ENCODE assay signal across 1 cellular context in the genomic region with DNA sequence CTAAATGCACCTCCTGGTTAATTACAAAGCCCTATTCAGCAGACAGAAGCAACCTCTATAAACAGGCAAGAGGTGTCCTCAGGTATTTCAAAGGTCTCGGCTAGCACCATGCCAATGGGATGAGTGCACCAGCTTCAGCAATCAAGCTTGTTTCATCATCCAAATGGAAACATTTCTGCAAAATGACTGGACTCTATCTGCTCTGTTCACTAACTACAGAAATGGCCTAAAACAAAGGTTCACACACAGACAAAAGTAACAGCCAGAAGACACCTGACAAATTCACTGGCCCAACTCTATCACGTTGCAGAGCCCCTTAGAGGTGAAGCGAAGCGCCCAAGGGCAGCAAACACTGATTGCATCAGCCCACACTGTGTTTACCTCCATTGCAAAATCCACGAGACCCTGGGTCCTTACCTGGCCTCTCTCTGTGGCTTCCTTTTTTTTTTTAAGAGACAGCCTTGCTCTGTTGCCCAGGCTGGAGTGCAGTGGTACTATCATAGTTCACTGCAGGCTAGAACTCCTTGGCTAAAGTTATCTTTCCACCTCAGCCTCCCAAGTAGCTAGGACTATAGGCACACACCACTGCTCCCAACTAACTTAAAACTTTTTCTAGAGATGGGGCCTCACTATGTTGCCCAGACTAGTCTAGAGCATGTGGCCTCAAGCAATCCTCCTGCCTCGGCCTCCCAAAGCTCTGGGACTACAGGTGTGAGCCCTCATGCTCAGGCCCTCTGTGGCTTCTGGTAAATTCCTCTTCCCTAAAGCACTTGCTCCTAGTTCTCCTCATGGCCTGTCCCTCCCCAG.
TF ChIP-seq lines count a peak whose summit lies in the region.

No MANE protein-coding gene starts in this region.

TF ChIP-seq in HepG2, 621 proteins besides CTCF, POLR2A, EP300 and RAD21 (continued from another document and continues in another):
- TF ChIP-seq, protein P1, sequence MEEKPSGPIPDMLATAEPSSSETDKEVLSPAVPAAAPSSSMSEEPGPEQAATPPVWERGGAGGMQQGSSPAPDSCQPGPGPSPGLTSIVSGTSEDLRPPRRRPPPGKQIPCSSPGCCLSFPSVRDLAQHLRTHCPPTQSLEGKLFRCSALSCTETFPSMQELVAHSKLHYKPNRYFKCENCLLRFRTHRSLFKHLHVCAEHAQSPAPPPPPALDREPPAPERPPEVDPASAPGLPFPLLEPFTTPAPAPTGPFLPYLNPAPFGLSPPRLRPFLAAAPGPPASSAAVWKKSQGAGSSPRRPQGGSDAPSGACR (CRISPR knock-in tag; IDR thresholded peaks at IDR 0.05), result peak; percentile 80; the same call in 1 of the 2 replicates
- TF ChIP-seq, protein P2, sequence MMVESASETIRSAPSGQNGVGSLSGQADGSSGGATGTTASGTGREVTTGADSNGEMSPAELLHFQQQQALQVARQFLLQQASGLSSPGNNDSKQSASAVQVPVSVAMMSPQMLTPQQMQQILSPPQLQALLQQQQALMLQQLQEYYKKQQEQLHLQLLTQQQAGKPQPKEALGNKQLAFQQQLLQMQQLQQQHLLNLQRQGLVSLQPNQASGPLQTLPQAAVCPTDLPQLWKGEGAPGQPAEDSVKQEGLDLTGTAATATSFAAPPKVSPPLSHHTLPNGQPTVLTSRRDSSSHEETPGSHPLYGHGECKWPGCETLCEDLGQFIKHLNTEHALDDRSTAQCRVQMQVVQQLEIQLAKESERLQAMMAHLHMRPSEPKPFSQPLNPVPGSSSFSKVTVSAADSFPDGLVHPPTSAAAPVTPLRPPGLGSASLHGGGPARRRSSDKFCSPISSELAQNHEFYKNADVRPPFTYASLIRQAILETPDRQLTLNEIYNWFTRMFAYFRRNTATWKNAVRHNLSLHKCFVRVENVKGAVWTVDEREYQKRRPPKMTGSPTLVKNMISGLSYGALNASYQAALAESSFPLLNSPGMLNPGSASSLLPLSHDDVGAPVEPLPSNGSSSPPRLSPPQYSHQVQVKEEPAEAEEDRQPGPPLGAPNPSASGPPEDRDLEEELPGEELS (CRISPR knock-in tag; IDR thresholded peaks at IDR 0.05), result peak; percentile 96
- TF ChIP-seq PCBP1 (IDR thresholded peaks at IDR 0.05; ENCODE audit: borderline replicate concordance, low read depth, low read length) (no peak), RNF2 (conservative IDR thresholded peaks at IDR 0.05; ENCODE audit: low read depth) (no peak), ZNF350 (CRISPR knock-in tag; IDR thresholded peaks at IDR 0.05; ENCODE audit: borderline replicate concordance, low read depth) (peak; percentile 83; the same call in 1 of the 2 replicates), AKAP8 (CRISPR knock-in tag; IDR thresholded peaks at IDR 0.05) (0 out of 2 replicates have a peak, but pooled peaks have one; percentile 40), NFKB2 (CRISPR knock-in tag; IDR thresholded peaks at IDR 0.05; ENCODE audit: borderline replicate concordance) (no peak), HES4 (CRISPR knock-in tag; IDR thresholded peaks at IDR 0.05; ENCODE audit: borderline replicate concordance) (0 out of 2 replicates have a peak, but pooled peaks have one; percentile 26), ZNF496 (CRISPR knock-in tag; IDR thresholded peaks at IDR 0.05; ENCODE audit: insufficient replicate concordance) (no peak), ATF7 (IDR thresholded peaks at IDR 0.05) (peak; percentile 36; the same call in 1 of the 2 replicates), ATF7 (CRISPR knock-in tag; IDR thresholded peaks at IDR 0.05) (peak; percentile 82; the same call in 1 of the 2 replicates), JARID2 (CRISPR knock-in tag; IDR thresholded peaks at IDR 0.05; ENCODE audit: insufficient replicate concordance) (no peak), TBX3 (IDR thresholded peaks at IDR 0.05; ENCODE audit: borderline replicate concordance) (peak; percentile 54; the same call in 1 of the 2 replicates), ZNF660 (CRISPR knock-in tag; IDR thresholded peaks at IDR 0.05; ENCODE audit: borderline replicate concordance, low read depth) (no peak), FOXP1 (IDR thresholded peaks at IDR 0.05) (peak; percentile 76), FOXP1 (CRISPR knock-in tag; IDR thresholded peaks at IDR 0.05) (peak; percentile 97), JUN (CRISPR knock-in tag; IDR thresholded peaks at IDR 0.05) (0 out of 2 replicates have a peak, but pooled peaks have one; percentile 22), HMGA1 (CRISPR knock-in tag; conservative IDR thresholded peaks at IDR 0.05) (no peak), ATF7-NPFF (CRISPR knock-in tag; IDR thresholded peaks at IDR 0.05; ENCODE audit: low read depth) (no peak), ZFAT (CRISPR knock-in tag; conservative IDR thresholded peaks at IDR 0.05) (no peak), ZNF451 (CRISPR knock-in tag; IDR thresholded peaks at IDR 0.05) (no peak), MBNL3 (CRISPR knock-in tag; conservative IDR thresholded peaks at IDR 0.05) (no peak), SP5 (CRISPR knock-in tag; IDR thresholded peaks at IDR 0.05; ENCODE audit: borderline replicate concordance, low read depth) (peak; percentile 69), ZSCAN31 (CRISPR knock-in tag; IDR thresholded peaks at IDR 0.05; ENCODE audit: low read depth) (no peak; the same call in 1 of the 2 replicates), RCOR2 (CRISPR knock-in tag; IDR thresholded peaks at IDR 0.05) (peak; percentile 92)
- TF ChIP-seq, protein P3, sequence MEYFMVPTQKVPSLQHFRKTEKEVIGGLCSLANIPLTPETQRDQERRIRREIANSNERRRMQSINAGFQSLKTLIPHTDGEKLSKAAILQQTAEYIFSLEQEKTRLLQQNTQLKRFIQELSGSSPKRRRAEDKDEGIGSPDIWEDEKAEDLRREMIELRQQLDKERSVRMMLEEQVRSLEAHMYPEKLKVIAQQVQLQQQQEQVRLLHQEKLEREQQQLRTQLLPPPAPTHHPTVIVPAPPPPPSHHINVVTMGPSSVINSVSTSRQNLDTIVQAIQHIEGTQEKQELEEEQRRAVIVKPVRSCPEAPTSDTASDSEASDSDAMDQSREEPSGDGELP (IDR thresholded peaks at IDR 0.05; ENCODE audit: borderline replicate concordance, low read depth), result peak; percentile 63; the same call in 1 of the 2 replicates
- TF ChIP-seq, protein P4, sequence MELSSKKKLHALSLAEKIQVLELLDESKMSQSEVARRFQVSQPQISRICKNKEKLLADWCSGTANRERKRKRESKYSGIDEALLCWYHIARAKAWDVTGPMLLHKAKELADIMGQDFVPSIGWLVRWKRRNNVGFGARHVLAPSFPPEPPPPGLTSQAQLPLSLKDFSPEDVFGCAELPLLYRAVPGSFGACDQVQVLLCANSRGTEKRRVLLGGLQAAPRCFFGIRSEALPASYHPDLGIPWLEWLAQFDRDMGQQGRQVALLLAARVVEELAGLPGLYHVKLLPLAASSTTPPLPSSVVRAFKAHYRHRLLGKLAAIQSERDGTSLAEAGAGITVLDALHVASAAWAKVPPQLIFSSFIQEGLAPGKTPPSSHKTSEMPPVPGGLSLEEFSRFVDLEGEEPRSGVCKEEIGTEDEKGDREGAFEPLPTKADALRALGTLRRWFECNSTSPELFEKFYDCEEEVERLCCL (CRISPR knock-in tag; IDR thresholded peaks at IDR 0.05; ENCODE audit: borderline replicate concordance), result no peak
- TF ChIP-seq, protein P5, sequence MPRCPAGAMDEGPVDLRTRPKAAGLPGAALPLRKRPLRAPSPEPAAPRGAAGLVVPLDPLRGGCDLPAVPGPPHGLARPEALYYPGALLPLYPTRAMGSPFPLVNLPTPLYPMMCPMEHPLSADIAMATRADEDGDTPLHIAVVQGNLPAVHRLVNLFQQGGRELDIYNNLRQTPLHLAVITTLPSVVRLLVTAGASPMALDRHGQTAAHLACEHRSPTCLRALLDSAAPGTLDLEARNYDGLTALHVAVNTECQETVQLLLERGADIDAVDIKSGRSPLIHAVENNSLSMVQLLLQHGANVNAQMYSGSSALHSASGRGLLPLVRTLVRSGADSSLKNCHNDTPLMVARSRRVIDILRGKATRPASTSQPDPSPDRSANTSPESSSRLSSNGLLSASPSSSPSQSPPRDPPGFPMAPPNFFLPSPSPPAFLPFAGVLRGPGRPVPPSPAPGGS (CRISPR knock-in tag; IDR thresholded peaks at IDR 0.05), result 0 out of 2 replicates have a peak, but pooled peaks have one; percentile 55
- TF ChIP-seq, protein P6, sequence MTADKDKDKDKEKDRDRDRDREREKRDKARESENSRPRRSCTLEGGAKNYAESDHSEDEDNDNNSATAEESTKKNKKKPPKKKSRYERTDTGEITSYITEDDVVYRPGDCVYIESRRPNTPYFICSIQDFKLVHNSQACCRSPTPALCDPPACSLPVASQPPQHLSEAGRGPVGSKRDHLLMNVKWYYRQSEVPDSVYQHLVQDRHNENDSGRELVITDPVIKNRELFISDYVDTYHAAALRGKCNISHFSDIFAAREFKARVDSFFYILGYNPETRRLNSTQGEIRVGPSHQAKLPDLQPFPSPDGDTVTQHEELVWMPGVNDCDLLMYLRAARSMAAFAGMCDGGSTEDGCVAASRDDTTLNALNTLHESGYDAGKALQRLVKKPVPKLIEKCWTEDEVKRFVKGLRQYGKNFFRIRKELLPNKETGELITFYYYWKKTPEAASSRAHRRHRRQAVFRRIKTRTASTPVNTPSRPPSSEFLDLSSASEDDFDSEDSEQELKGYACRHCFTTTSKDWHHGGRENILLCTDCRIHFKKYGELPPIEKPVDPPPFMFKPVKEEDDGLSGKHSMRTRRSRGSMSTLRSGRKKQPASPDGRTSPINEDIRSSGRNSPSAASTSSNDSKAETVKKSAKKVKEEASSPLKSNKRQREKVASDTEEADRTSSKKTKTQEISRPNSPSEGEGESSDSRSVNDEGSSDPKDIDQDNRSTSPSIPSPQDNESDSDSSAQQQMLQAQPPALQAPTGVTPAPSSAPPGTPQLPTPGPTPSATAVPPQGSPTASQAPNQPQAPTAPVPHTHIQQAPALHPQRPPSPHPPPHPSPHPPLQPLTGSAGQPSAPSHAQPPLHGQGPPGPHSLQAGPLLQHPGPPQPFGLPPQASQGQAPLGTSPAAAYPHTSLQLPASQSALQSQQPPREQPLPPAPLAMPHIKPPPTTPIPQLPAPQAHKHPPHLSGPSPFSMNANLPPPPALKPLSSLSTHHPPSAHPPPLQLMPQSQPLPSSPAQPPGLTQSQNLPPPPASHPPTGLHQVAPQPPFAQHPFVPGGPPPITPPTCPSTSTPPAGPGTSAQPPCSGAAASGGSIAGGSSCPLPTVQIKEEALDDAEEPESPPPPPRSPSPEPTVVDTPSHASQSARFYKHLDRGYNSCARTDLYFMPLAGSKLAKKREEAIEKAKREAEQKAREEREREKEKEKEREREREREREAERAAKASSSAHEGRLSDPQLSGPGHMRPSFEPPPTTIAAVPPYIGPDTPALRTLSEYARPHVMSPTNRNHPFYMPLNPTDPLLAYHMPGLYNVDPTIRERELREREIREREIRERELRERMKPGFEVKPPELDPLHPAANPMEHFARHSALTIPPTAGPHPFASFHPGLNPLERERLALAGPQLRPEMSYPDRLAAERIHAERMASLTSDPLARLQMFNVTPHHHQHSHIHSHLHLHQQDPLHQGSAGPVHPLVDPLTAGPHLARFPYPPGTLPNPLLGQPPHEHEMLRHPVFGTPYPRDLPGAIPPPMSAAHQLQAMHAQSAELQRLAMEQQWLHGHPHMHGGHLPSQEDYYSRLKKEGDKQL (CRISPR knock-in tag; IDR thresholded peaks at IDR 0.05; ENCODE audit: low read depth), result peak; percentile 85
- TF ChIP-seq, protein P7, sequence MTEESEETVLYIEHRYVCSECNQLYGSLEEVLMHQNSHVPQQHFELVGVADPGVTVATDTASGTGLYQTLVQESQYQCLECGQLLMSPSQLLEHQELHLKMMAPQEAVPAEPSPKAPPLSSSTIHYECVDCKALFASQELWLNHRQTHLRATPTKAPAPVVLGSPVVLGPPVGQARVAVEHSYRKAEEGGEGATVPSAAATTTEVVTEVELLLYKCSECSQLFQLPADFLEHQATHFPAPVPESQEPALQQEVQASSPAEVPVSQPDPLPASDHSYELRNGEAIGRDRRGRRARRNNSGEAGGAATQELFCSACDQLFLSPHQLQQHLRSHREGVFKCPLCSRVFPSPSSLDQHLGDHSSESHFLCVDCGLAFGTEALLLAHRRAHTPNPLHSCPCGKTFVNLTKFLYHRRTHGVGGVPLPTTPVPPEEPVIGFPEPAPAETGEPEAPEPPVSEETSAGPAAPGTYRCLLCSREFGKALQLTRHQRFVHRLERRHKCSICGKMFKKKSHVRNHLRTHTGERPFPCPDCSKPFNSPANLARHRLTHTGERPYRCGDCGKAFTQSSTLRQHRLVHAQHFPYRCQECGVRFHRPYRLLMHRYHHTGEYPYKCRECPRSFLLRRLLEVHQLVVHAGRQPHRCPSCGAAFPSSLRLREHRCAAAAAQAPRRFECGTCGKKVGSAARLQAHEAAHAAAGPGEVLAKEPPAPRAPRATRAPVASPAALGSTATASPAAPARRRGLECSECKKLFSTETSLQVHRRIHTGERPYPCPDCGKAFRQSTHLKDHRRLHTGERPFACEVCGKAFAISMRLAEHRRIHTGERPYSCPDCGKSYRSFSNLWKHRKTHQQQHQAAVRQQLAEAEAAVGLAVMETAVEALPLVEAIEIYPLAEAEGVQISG (CRISPR knock-in tag; IDR thresholded peaks at IDR 0.05), result peak; percentile 91
- TF ChIP-seq, protein P8, sequence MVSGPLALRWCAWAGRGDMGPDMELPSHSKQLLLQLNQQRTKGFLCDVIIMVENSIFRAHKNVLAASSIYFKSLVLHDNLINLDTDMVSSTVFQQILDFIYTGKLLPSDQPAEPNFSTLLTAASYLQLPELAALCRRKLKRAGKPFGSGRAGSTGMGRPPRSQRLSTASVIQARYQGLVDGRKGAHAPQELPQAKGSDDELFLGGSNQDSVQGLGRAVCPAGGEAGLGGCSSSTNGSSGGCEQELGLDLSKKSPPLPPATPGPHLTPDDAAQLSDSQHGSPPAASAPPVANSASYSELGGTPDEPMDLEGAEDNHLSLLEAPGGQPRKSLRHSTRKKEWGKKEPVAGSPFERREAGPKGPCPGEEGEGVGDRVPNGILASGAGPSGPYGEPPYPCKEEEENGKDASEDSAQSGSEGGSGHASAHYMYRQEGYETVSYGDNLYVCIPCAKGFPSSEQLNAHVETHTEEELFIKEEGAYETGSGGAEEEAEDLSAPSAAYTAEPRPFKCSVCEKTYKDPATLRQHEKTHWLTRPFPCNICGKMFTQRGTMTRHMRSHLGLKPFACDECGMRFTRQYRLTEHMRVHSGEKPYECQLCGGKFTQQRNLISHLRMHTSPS (CRISPR knock-in tag; IDR thresholded peaks at IDR 0.05; ENCODE audit: low read depth), result no peak
- TF ChIP-seq, protein P9, sequence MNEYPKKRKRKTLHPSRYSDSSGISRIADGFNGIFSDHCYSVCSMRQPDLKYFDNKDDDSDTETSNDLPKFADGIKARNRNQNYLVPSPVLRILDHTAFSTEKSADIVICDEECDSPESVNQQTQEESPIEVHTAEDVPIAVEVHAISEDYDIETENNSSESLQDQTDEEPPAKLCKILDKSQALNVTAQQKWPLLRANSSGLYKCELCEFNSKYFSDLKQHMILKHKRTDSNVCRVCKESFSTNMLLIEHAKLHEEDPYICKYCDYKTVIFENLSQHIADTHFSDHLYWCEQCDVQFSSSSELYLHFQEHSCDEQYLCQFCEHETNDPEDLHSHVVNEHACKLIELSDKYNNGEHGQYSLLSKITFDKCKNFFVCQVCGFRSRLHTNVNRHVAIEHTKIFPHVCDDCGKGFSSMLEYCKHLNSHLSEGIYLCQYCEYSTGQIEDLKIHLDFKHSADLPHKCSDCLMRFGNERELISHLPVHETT (CRISPR knock-in tag; conservative IDR thresholded peaks at IDR 0.05), result peak; percentile 65; the same call in 1 of the 2 replicates
- TF ChIP-seq, protein P10, sequence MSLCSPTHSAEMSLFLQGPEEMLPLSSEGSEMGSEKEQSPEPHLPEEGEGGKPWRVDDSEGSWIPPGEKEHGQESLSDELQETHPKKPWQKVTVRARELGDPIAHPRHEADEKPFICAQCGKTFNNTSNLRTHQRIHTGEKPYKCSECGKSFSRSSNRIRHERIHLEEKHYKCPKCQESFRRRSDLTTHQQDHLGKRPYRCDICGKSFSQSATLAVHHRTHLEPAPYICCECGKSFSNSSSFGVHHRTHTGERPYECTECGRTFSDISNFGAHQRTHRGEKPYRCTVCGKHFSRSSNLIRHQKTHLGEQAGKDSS (CRISPR knock-in tag; IDR thresholded peaks at IDR 0.05; ENCODE audit: borderline replicate concordance, low read depth), result no peak; the same call in 1 of the 2 replicates
